In genomic region chr9:134759913-134760312, GRCh38 we compare ENCODE assay signal across 24 cellular contexts.
DNase-seq lines count a peak whose midpoint lies in the region; ATAC-seq, FAIRE-seq and TF ChIP-seq lines count a peak whose summit lies in the region.
"Had no signal": no experiment of that assay in that cellular context is flagged by ENCODE, and none has a peak within 500 bp of the region (broad histone marks: within the 10 kb centered on the region; RNA-seq: fewer than 3 reads in every experiment).

No MANE protein-coding gene starts in this region.

- 5% methylated on average over 7 of the region's 8 CpGs for WGBS in K562 (ENCODE audit: insufficient coverage, low coverage, missing lambda C conversion rate)
- WGBS in neuronal stem cell (ENCODE audit: extremely low coverage in 2 of 2, insufficient read length in 2 of 2, insufficient replicate concordance in 1 of 2), 2 donors, result no CpG with 5 or more reads among the region's 8 CpGs
- 94 to 97% methylated on average over 8 of the region's 8 CpGs for WGBS in sigmoid colon, 2 donors

- no peak overlapping the region for H3K4ac ChIP-seq in neuronal stem cell (ENCODE audit: low read length)

- no peak overlapping the region for H3K9ac ChIP-seq in BLaER1
- H3K9ac ChIP-seq in K562 (ENCODE audit: insufficient read depth in 1 of 2, low read depth in 2 of 2, low read length in 2 of 2), result no peak overlapping the region
- peak overlapping the region; percentile 74 for H3K9ac ChIP-seq in neuronal stem cell (ENCODE audit: low read depth, low read length, poor library complexity)
- H3K9ac ChIP-seq: GM23248 had no signal

- CTCF ChIA-PET in HEK293 (lab: Yijun Ruan, JAX) (no interaction called here), K562 (lab: Yijun Ruan, JAX; ENCODE audit: low intra/inter-chr PET ratio) (no interaction called here)

- H2AK5ac ChIP-seq in neuronal stem cell (ENCODE audit: low read depth, low read length), result no peak overlapping the region

- H3K79me2 ChIP-seq in K562 (ENCODE audit: control insufficient read depth, insufficient read depth, low read length), result no peaks in the 10 kb centered on the region

- in situ Hi-C loops in K562 (cut with MboI), result no loop called here

- peak overlapping the region; percentile 39 for H3K23ac ChIP-seq in neuronal stem cell (ENCODE audit: low read depth, low read length, poor library complexity)

- POLR2A ChIA-PET in HEK293 (lab: Yijun Ruan, JAX) (no interaction called here), K562 (lab: Yijun Ruan, JAX) (no interaction called here)

- DNase-seq in K562 (ENCODE audit: extremely low read depth in 1 of 4, low spot score in 3 of 4) (no peak), neuronal stem cell (ENCODE audit: low spot score) (no peak), NCI-H526 treated with DMSO at 0.1 percent for 48 hours (lab: John Stamatoyannopoulos, UW) (no peak), sigmoid colon (no peak), kidney glomerular epithelial cell (lab: John Stamatoyannopoulos, UW) (no peak)
- DNase-seq: 8988T; ACHN; AML-193; BE2C; C1 segment of cervical spinal cord; Calu3; CD4-positive, alpha-beta memory T cell; COR-L47; DMS53; DMS79 treated with DMSO at 0.1 percent for 48 hours; GF-D8; GM23248; H9; HFFc6 had no signal

- TF ChIP-seq POLR2A in K562 (conservative IDR thresholded peaks at IDR 0.05), result no peak
- no peak for TF ChIP-seq POLR2A in sigmoid colon (IDR thresholded peaks at IDR 0.05)

- H4K91ac ChIP-seq in neuronal stem cell (ENCODE audit: low read depth, low read length, poor library complexity), result no peak overlapping the region

- no peak for TF ChIP-seq CTCF in HEK293 (tag by site-specific recombination; IDR thresholded peaks at IDR 0.05)
- TF ChIP-seq CTCF in K562 (IDR thresholded peaks at IDR 0.05 in 2 of 3, conservative IDR thresholded peaks at IDR 0.05 in 1 of 3; ENCODE audit: insufficient read depth in 2 of 3, low read depth in 1 of 3, low read length in 3 of 3), result no peak
- TF ChIP-seq CTCF in sigmoid colon (IDR thresholded peaks at IDR 0.05), result no peak

- no peak overlapping the region for H2BK15ac ChIP-seq in neuronal stem cell (ENCODE audit: low read length)

- H3K9me3 ChIP-seq in BLaER1, result no peaks in the 10 kb centered on the region
- no peaks in the 10 kb centered on the region for H3K9me3 ChIP-seq in HEK293 (ENCODE audit: control insufficient read depth, insufficient read depth, low read depth, low read length)
- H3K9me3 ChIP-seq in K562 (replicated peaks; ENCODE audit: control insufficient read depth, insufficient read depth, low read depth, low read length), result no peaks in the 10 kb centered on the region; the same call in 1 of the 2 replicates
- peaks cover 0 to 13% of the 10 kb centered on the region in 2 donors for H3K9me3 ChIP-seq in neuronal stem cell (replicated peaks in 1 of 2; ENCODE audit: control insufficient read depth in 2 of 2, insufficient read depth in 1 of 2, low read depth in 1 of 2, low read length in 2 of 2)
- no peaks in the 10 kb centered on the region for H3K9me3 ChIP-seq in sigmoid colon
- H3K9me3 ChIP-seq: A549, BE2C had no signal

- TF ChIP-seq RAD21 in K562 (CRISPR knock-in tag; conservative IDR thresholded peaks at IDR 0.05 in 1 of 2, IDR thresholded peaks at IDR 0.05 in 1 of 2), result no peak

- no peak for FAIRE-seq in K562 (lab: Jason Lieb, UNC)
- FAIRE-seq: A549, GM12892 had no signal

- no peak overlapping the region for H2BK120ac ChIP-seq in neuronal stem cell (ENCODE audit: low read depth, low read length)

- H2AFZ ChIP-seq in K562 (ENCODE audit: low read depth, low read length) (no peak overlapping the region), neuronal stem cell (ENCODE audit: low read length) (no peak overlapping the region)
- H2AFZ ChIP-seq: GM23248 had no signal

- H3K36me3 ChIP-seq in BLaER1, result peaks cover 18% of the 10 kb centered on the region
- H3K36me3 ChIP-seq in HEK293 (ENCODE audit: control insufficient read depth in 2 of 2, insufficient read depth in 1 of 2, low read length in 2 of 2), result no peaks in the 10 kb centered on the region; a peak in 1 of 3 replicates
- no peaks in the 10 kb centered on the region for H3K36me3 ChIP-seq in K562 (ENCODE audit: control insufficient read depth, insufficient read depth, low read length)
- peaks cover 0 to 12% of the 10 kb centered on the region in 2 donors for H3K36me3 ChIP-seq in neuronal stem cell (replicated peaks in 1 of 2; ENCODE audit: control insufficient read depth in 2 of 2, insufficient read depth in 2 of 2, low read length in 2 of 2)
- peaks cover 33 to 98% (median 39%) of the 10 kb centered on the region in 4 donors for H3K36me3 ChIP-seq in sigmoid colon
- H3K36me3 ChIP-seq: BE2C had no signal

- H4K20me1 ChIP-seq in BLaER1, result peaks cover 14% of the 10 kb centered on the region; the same call in 1 of the 2 replicates
- H4K20me1 ChIP-seq in K562 (replicated peaks; ENCODE audit: control insufficient read depth, insufficient read depth, low read length), result no peaks in the 10 kb centered on the region

- H4K8ac ChIP-seq in neuronal stem cell (ENCODE audit: low read depth, low read length), result no peak overlapping the region

- TF ChIP-seq EP300 in K562 (IDR thresholded peaks at IDR 0.05; ENCODE audit: low read length) (no peak), sigmoid colon (IDR thresholded peaks at IDR 0.05) (no peak)

- H3K27ac ChIP-seq in BLaER1 (no peak overlapping the region), HEK293 (ENCODE audit: extremely low read depth, low read depth, low read length) (no peak overlapping the region), K562 (ENCODE audit: extremely low read depth, low read depth, low read length) (no peak overlapping the region), neuronal stem cell (replicated peaks; ENCODE audit: low read length) (no peak overlapping the region), sigmoid colon (no peak overlapping the region)
- H3K27ac ChIP-seq: A549, GM23248 had no signal

- BruUV-seq in K562 (replicated peaks; lab: Mats Ljungman, UMichigan), result no TSS peak

- H3K79me1 ChIP-seq in neuronal stem cell (ENCODE audit: low read depth, low read length), result no peaks in the 10 kb centered on the region

- ATAC-seq in K562, result no peak
- ATAC-seq: A549, HCT116 had no signal

- H3K4me2 ChIP-seq in BLaER1, result peak overlapping the region; percentile 22; the same call in 1 of the 2 replicates
- no peak overlapping the region for H3K4me2 ChIP-seq in K562 (ENCODE audit: insufficient read depth, low read length)
- H3K4me2 ChIP-seq in neuronal stem cell (ENCODE audit: insufficient read depth, low read length, poor library complexity, severe bottlenecking), result no peak overlapping the region
- H3K4me2 ChIP-seq: A549 had no signal

- H3K9me1 ChIP-seq in K562 (ENCODE audit: control insufficient read depth, insufficient read depth, low read length), result no peaks in the 10 kb centered on the region

- H3K4me1 ChIP-seq in BLaER1, result peaks cover 94% of the 10 kb centered on the region
- H3K4me1 ChIP-seq in HEK293 (ENCODE audit: control insufficient read depth, insufficient read depth, low read length), result no peaks in the 10 kb centered on the region
- no peaks in the 10 kb centered on the region for H3K4me1 ChIP-seq in K562 (replicated peaks in 1 of 2; ENCODE audit: control insufficient read depth in 2 of 2, insufficient read depth in 2 of 2, low read length in 2 of 2)
- no peaks in the 10 kb centered on the region for H3K4me1 ChIP-seq in neuronal stem cell (ENCODE audit: control insufficient read depth in 2 of 2, insufficient read depth in 1 of 2, low read depth in 1 of 2, low read length in 2 of 2)
- no peaks in the 10 kb centered on the region for H3K4me1 ChIP-seq in sigmoid colon
- H3K4me1 ChIP-seq: A549, BE2C had no signal

- no peak overlapping the region for H2BK12ac ChIP-seq in neuronal stem cell (ENCODE audit: low read length)

- H3K14ac ChIP-seq in neuronal stem cell (ENCODE audit: low read length), result no peak overlapping the region

- no peak overlapping the region for H3K18ac ChIP-seq in neuronal stem cell (ENCODE audit: low read length)

- no peaks in the 10 kb centered on the region for H3K27me3 ChIP-seq in BLaER1
- peaks cover 8 to 31% of the 10 kb centered on the region in 2 experiments; a peak in 3 of 5 replicates for H3K27me3 ChIP-seq in K562 (ENCODE audit: control insufficient read depth in 2 of 2, insufficient read depth in 2 of 2, low read length in 2 of 2)
- H3K27me3 ChIP-seq in neuronal stem cell (ENCODE audit: control insufficient read depth in 3 of 3, insufficient read depth in 3 of 3, low read depth in 1 of 3, low read length in 3 of 3), result peaks cover 0 to 2% (median 0%) of the 10 kb centered on the region in 3 experiments
- no peaks in the 10 kb centered on the region for H3K27me3 ChIP-seq in sigmoid colon
- H3K27me3 ChIP-seq: BE2C had no signal

- H3K4me3 ChIP-seq in BLaER1, result no peak overlapping the region
- H3K4me3 ChIP-seq in HEK293 (ENCODE audit: low read depth, low read length), result no peak overlapping the region
- no peak overlapping the region for H3K4me3 ChIP-seq in K562
- peak overlapping the region in 1 of 2 donors; percentile 56 for H3K4me3 ChIP-seq in neuronal stem cell (ENCODE audit: low read length in 2 of 2)
- no peak overlapping the region for H3K4me3 ChIP-seq in sigmoid colon
- H3K4me3 ChIP-seq: A549, GM23248 had no signal

- no peak overlapping the region for H2BK5ac ChIP-seq in neuronal stem cell (ENCODE audit: low read length)

- intact Hi-C loops in K562 (cut with micrococcal nuclease), result no loop called here
- intact Hi-C loops in sigmoid colon (cut with DNase I), result no loop called here

TF ChIP-seq in HEK293, 187 proteins besides CTCF, POLR2A, EP300 and RAD21 (continues in another document):
- TF ChIP-seq SCRT2 (tag by site-specific recombination; IDR thresholded peaks at IDR 0.05), result no peak
- no peak for TF ChIP-seq ZNF747 (tag by site-specific recombination; IDR thresholded peaks at IDR 0.05)
- no peak for TF ChIP-seq ZNF221 (tag by site-specific recombination; IDR thresholded peaks at IDR 0.05; ENCODE audit: borderline replicate concordance)
- TF ChIP-seq EGR2 (tag by site-specific recombination; IDR thresholded peaks at IDR 0.05; ENCODE audit: low read depth), result peak; percentile 86

TF ChIP-seq in K562, 482 proteins besides CTCF, POLR2A, EP300 and RAD21:
- peak; percentile 46 for TF ChIP-seq EGR1 (conservative IDR thresholded peaks at IDR 0.05)
- TF ChIP-seq HMBOX1 (IDR thresholded peaks at IDR 0.05), result no peak
TF ChIP-seq in K562: peak in this region for 1.
